ENCODE assay signal across 18 cellular contexts in genomic region chr2:191604154-191604553, GRCh38.
"Had no signal": no experiment of that assay in that cellular context is flagged by ENCODE, and none has a peak within 500 bp of the region (broad histone marks: within the 10 kb centered on the region; RNA-seq: fewer than 3 reads in every experiment).

No MANE protein-coding gene starts in this region.

- DNase-seq: dermis blood vessel endothelial cell; effector CD4-positive, alpha-beta T cell; endodermal cell; foreskin melanocyte; heart right ventricle; islet precursor cell; mammary epithelial cell; mucosa of descending colon; naive thymus-derived CD8-positive, alpha-beta T cell; psoas muscle; retina; right lobe of liver; stimulated activated CD4-positive, alpha-beta T cell treated with anti-CD3 and anti-CD28 coated beads, Interleukin-4, amount 100 ng/mL, for 1 hour; stimulated activated CD8-positive, alpha-beta memory T cell treated with anti-CD3 and anti-CD28 coated beads, Interleukin-4, amount 100 ng/mL, for 48 hours; tibial artery; upper lobe of left lung; uterus had no signal

- FAIRE-seq: endothelial cell of umbilical vein had no signal
